In the genomic region with DNA sequence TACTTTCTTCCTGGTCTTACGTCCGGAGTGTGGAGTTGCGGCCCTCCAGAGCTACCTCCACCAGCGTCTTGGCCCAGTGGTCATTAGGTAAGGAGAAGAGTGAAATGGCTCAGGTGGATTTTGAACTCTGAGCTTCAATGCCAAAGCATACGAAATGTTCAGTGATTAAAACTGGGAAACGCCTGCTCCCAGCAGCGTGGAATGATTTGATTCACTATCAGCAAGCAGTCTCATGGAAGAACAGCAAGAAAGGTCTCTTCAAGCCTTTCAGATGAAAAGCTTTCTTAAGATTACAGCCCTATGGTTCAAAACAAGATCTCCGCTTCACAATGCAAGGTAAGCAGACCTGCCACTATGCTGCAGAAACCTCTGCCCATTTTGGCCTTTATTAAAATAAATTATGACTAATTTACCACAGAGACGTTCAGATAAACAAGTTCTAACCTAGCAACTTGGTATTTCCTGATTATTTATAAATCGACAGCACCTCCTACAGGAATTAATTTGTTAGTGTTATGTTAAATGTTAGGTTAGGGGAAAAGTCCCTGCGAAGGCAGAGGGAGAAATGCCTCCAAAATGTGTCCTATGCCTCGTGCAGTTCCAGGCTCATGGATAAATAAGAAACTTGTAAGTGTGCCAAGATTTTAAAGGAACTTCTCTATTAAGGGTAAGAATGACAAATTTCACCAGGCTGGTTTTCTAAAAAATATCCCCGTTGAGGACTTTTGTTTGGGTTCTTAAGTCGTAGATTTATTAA, we compare ENCODE assay signal across 7 cellular contexts. TPM values are rescaled to one million over a fixed set of nuclear protein-coding genes. Genes with fewer than 3 reads are reported as not detected.
DNase-seq lines count a peak whose midpoint lies in the region; ATAC-seq, FAIRE-seq and TF ChIP-seq lines count a peak whose summit lies in the region.

No MANE protein-coding gene starts in this region.

- peaks cover 6% of the 10 kb centered on the region for H3K4me1 ChIP-seq in astrocyte (ENCODE audit: insufficient read depth, low read length)

- DNase-seq in GM04504 (ENCODE audit: low read depth) (peak; percentile 21), NCI-H1092 (lab: John Stamatoyannopoulos, UW) (peak; percentile 6), astrocyte (ENCODE audit: low read depth) (peak; percentile 37), neural crest cell (ENCODE audit: low read depth, low spot score) (no peak), posterior cingulate gyrus (no peak)
- no peak for DNase-seq in activated CD4-positive, alpha-beta T cell treated with anti-CD3 and anti-CD28 coated beads, Interleukin-2, amount 50 U/mL, for 4 hours

- H3K36me3 Mint-ChIP-seq in astrocyte (ENCODE audit: low read depth, unreplicated experiment) (peaks cover 8% of the 10 kb centered on the region), neural crest cell (ENCODE audit: low read depth) (peaks cover 6% of the 10 kb centered on the region)

- H3K4me2 ChIP-seq in astrocyte (ENCODE audit: low read length), result no peak overlapping the region

- no peaks in the 10 kb centered on the region for H3K36me3 ChIP-seq in astrocyte (ENCODE audit: insufficient read depth, low read length)

- no peak for ATAC-seq in GM21515 (IDR thresholded peaks at IDR 0.05; ENCODE audit: unreplicated experiment)

- no peaks in the 10 kb centered on the region for H3K9me3 ChIP-seq in astrocyte (ENCODE audit: insufficient read depth, low read depth, low read length)

- no peak overlapping the region for H3K4me3 ChIP-seq in astrocyte (ENCODE audit: insufficient read depth, low read depth, low read length)

- no peak overlapping the region for H2AFZ ChIP-seq in astrocyte (ENCODE audit: low read depth, low read length)

- intact Hi-C loops in posterior cingulate gyrus (cut with DNase I), result loop anchor here (5.0 kb wide), 5 partner anchors 98 to 1777 kb away; partner anchors contain the start of genes HOXD9 and OLA1

- peaks cover 14% of the 10 kb centered on the region for H4K20me1 ChIP-seq in astrocyte (ENCODE audit: insufficient read depth, low read length)

- H3K27ac ChIP-seq in astrocyte (ENCODE audit: low read depth, low read length), result no peak overlapping the region

- FAIRE-seq in astrocyte (lab: Jason Lieb, UNC), result peak; percentile 17

- H3K27ac Mint-ChIP-seq in astrocyte (ENCODE audit: unreplicated experiment) (no peak overlapping the region), neural crest cell (ENCODE audit: unreplicated experiment) (no peak overlapping the region)

- H3K9me3 Mint-ChIP-seq in astrocyte (ENCODE audit: unreplicated experiment) (peaks cover 4% of the 10 kb centered on the region), neural crest cell (no peaks in the 10 kb centered on the region)

- TF ChIP-seq CTCF in astrocyte (IDR thresholded peaks at IDR 0.05; ENCODE audit: insufficient read depth, low read depth, low read length), result peak; percentile 50
- TF ChIP-seq CTCF in neural crest cell (conservative IDR thresholded peaks at IDR 0.05), result peak; percentile 72

- no peak overlapping the region for H3K9ac ChIP-seq in astrocyte (ENCODE audit: low read length)

- H3K27me3 Mint-ChIP-seq in astrocyte (ENCODE audit: low read depth, unreplicated experiment) (peaks cover 35% of the 10 kb centered on the region), neural crest cell (ENCODE audit: low read depth) (peaks cover 67% of the 10 kb centered on the region)

- H3K4me3 Mint-ChIP-seq in astrocyte (ENCODE audit: unreplicated experiment) (no peak overlapping the region), neural crest cell (peak overlapping the region; percentile 62)

- no peaks in the 10 kb centered on the region for H3K79me2 ChIP-seq in astrocyte (ENCODE audit: insufficient read depth, low read length)

- H3K27me3 ChIP-seq in astrocyte (ENCODE audit: insufficient read depth, low read length), result peaks cover 48% of the 10 kb centered on the region

- H3K4me1 Mint-ChIP-seq in astrocyte (ENCODE audit: low read depth, unreplicated experiment) (peaks cover 5% of the 10 kb centered on the region), neural crest cell (peaks cover 30% of the 10 kb centered on the region)

RNA-seq across cellular contexts. Expression of gene SP9, which starts 10.1 kb away (rescaled TPM):
- not detected in 2 replicates for total RNA-seq in astrocyte
- 1.9 TPM in 2 replicates for total RNA-seq in neural crest cell

RNA-seq across cellular contexts. Expression of gene SCRN3, which starts 50.6 kb away (rescaled TPM):
- total RNA-seq in astrocyte (18.5 and 20.1 TPM in 2 replicates), neural crest cell (29.5 and 30.9 TPM in 2 replicates)

Comparison
In these comparisons a context has a peak if more than half of its experiments do, and no peak if none do; other contexts are left out.
1. DNase-seq: peak in GM04504 (single experiment), NCI-H1092 (single experiment) and astrocyte (single experiment); none in neural crest cell (single experiment), activated CD4-positive, alpha-beta T cell treated with anti-CD3 and anti-CD28 coated beads, Interleukin-2, amount 50 U/mL, for 4 hours (0 of 2) and posterior cingulate gyrus (0 of 10).